8 cellular contexts compared by ENCODE assay signal in genomic region chr2:222860740-222861410, GRCh38. TPM values are rescaled to one million over a fixed set of nuclear protein-coding genes. Genes with fewer than 3 reads are reported as not detected.
A peak's percentile ranks its signal among the peaks of the same experiment; 100 is the strongest.
DNase-seq lines count a peak whose midpoint lies in the region; ATAC-seq and TF ChIP-seq lines count a peak whose summit lies in the region.

Gene ACSL3, plus strand, starts transcription at chr2:222861036. Its CDS starts 47,737 bp downstream, at chr2:222908773.

- H3K4me3 Mint-ChIP-seq in T-helper 2 cell treated with Interferon-gamma antibody and Interleukin-4, amounts not matched to agents 5 μg/mL and 100 μg/mL, for 36 hours, result peak within 1 kb of the TSS; percentile 70

- DNase-seq in NCI-H2029 (lab: John Stamatoyannopoulos, UW), result peak; percentile 90
- DNase-seq in T-helper 2 cell treated with Interferon-gamma antibody and Interleukin-4, amounts not matched to agents 5 μg/mL and 100 μg/mL, for 36 hours (ENCODE audit: low spot score), result peak; percentile 96
- peak; percentile 90 to 98 for DNase-seq in ascending aorta (ENCODE audit: low spot score in 2 of 2)
- peak; percentile 97 to 99 (median 99) for DNase-seq in right cardiac atrium
- peak; percentile 97 for DNase-seq in putamen (ENCODE audit: low spot score)
- peak; percentile 92 to 93 for DNase-seq in uterus

- H3K9me3 Mint-ChIP-seq in T-helper 2 cell treated with Interferon-gamma antibody and Interleukin-4, amounts not matched to agents 5 μg/mL and 100 μg/mL, for 36 hours, result no peaks in the 10 kb centered on the region

- under 1% methylated on average over 99 of the region's 99 CpGs for WGBS in right cardiac atrium

- peak within 1 kb of the TSS; percentile 94 to 96 for H3K27ac ChIP-seq in ascending aorta
- peak within 1 kb of the TSS; percentile 81 for H3K27ac ChIP-seq in right cardiac atrium (ENCODE audit: low read length)
- peak within 1 kb of the TSS; percentile 75 to 94 for H3K27ac ChIP-seq in uterus

- peak; percentile 98 for ATAC-seq in GM18502 (IDR thresholded peaks at IDR 0.05; ENCODE audit: poor library complexity, unreplicated experiment)
- peak; percentile 97 for ATAC-seq in HG02938 (IDR thresholded peaks at IDR 0.05; ENCODE audit: unreplicated experiment)
- peak; percentile 98 to 99 for ATAC-seq in right cardiac atrium

- H3K27me3 Mint-ChIP-seq in T-helper 2 cell treated with Interferon-gamma antibody and Interleukin-4, amounts not matched to agents 5 μg/mL and 100 μg/mL, for 36 hours (ENCODE audit: low read depth), result peaks cover 9% of the 10 kb centered on the region

- H3K4me3 ChIP-seq in ascending aorta (peak within 1 kb of the TSS; percentile 83 to 99), right cardiac atrium (ENCODE audit: low read length) (peak within 1 kb of the TSS; percentile 87), uterus (peak within 1 kb of the TSS; percentile 49 to 91)

- peaks cover 0 to 29% of the 10 kb centered on the region in 2 donors for H3K4me1 ChIP-seq in ascending aorta
- peaks cover 8% of the 10 kb centered on the region for H3K4me1 ChIP-seq in right cardiac atrium (ENCODE audit: control insufficient read depth, insufficient read depth, low read length)
- H3K4me1 ChIP-seq in uterus, result peaks cover 0 to 6% of the 10 kb centered on the region in 2 donors

- H3K27me3 ChIP-seq in ascending aorta (no peaks in the 10 kb centered on the region), right cardiac atrium (ENCODE audit: control insufficient read depth, insufficient read depth) (no peaks in the 10 kb centered on the region), uterus (no peaks in the 10 kb centered on the region)

- H3K36me3 Mint-ChIP-seq in T-helper 2 cell treated with Interferon-gamma antibody and Interleukin-4, amounts not matched to agents 5 μg/mL and 100 μg/mL, for 36 hours (ENCODE audit: low read depth), result peaks cover 3% of the 10 kb centered on the region

- H3K4me1 Mint-ChIP-seq in T-helper 2 cell treated with Interferon-gamma antibody and Interleukin-4, amounts not matched to agents 5 μg/mL and 100 μg/mL, for 36 hours (ENCODE audit: low read depth), result peaks cover 10% of the 10 kb centered on the region

- TF ChIP-seq CTCF in ascending aorta (IDR thresholded peaks at IDR 0.05) (peak in 2 of 3 experiments; percentile 19 to 54), uterus (IDR thresholded peaks at IDR 0.05) (peak in 3 of 4 experiments; percentile 5 to 31 (median 28))

- intact Hi-C loops in ascending aorta (cut with DNase I), result loop anchor here (1.0 to 5.0 kb wide), 4 partner anchors 42 to 205 kb away; partner anchors contain the start of gene FARSB
- intact Hi-C loops in right cardiac atrium (cut with DNase I), result loop anchor here in 2 of 4 donors (2.0 to 10.0 kb wide), 2 partner anchors 152 to 156 kb away; no protein-coding TSS in a partner anchor
- intact Hi-C loops in uterus (cut with DNase I; ENCODE audit: low total_unique reads), result no loop called here

- H3K9me3 ChIP-seq in ascending aorta (no peaks in the 10 kb centered on the region), right cardiac atrium (ENCODE audit: control insufficient read depth, low read length) (no peaks in the 10 kb centered on the region), uterus (no peaks in the 10 kb centered on the region)

- TF ChIP-seq POLR2A in uterus (IDR thresholded peaks at IDR 0.05), result peak; percentile 97 to 98

- H3K36me3 ChIP-seq in ascending aorta (no peaks in the 10 kb centered on the region), uterus (no peaks in the 10 kb centered on the region)

- peak within 1 kb of the TSS; percentile 89 for H3K27ac Mint-ChIP-seq in T-helper 2 cell treated with Interferon-gamma antibody and Interleukin-4, amounts not matched to agents 5 μg/mL and 100 μg/mL, for 36 hours

RNA-seq across cellular contexts. Expression of gene ACSL3, which starts in this region (rescaled TPM):
- total RNA-seq in ascending aorta, result 48.9 TPM
- total RNA-seq in right cardiac atrium, result 10 to 100 TPM; 35.2 to 50.4 (median 36.6) TPM
- polyA plus RNA-seq in right cardiac atrium, result 14.4 TPM
- 100 to 1,000 TPM in 1 of 4 donors, 10 to 100 TPM in 3; 39.7 to 101 (median 61.2) TPM for total RNA-seq in uterus

Comparison
In these comparisons a context has a peak if more than half of its experiments do, and no peak if none do; other contexts are left out.
1. Peak in every context shown above with its lines: DNase-seq, ATAC-seq, H3K4me3 ChIP-seq and H3K27ac ChIP-seq.